ENCODE assay signal across 20 cellular contexts in the genomic region with DNA sequence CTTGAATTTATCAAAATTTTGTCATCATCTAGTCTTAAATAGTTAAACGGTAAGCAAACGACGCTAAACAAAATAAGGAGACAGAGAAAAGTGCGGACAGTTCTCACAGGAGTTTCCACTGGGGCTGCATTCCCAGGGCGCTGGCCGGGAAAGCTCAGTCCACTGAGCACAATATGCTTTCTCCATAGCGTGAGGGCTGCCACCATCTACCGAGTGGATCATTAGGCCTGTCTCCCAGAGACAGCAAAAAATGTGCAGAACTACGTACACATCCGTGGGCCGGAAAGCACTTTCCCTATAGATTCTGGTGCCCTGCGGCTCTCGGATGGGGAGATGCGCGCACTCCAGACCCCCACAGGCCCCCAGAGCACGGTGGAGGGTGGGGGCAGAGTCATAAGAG.
DNase-seq lines count a peak whose midpoint lies in the region; ATAC-seq, FAIRE-seq and TF ChIP-seq lines count a peak whose summit lies in the region.
"Had no signal": no experiment of that assay in that cellular context is flagged by ENCODE, and none has a peak within 500 bp of the region (broad histone marks: within the 10 kb centered on the region; RNA-seq: fewer than 3 reads in every experiment).

No MANE protein-coding gene starts in this region.

- peak overlapping the region; percentile 67 to 82 for H4K8ac ChIP-seq in IMR-90 (ENCODE audit: low read depth in 2 of 2, low read length in 2 of 2)

- H3K9ac ChIP-seq in IMR-90 (ENCODE audit: low read depth, low read length): no peak overlapping the region
- H3K9ac ChIP-seq in fibroblast of lung (ENCODE audit: insufficient read depth, low read length): peak overlapping the region; percentile 5
- H3K9ac ChIP-seq in kidney (ENCODE audit: low read length in 2 of 2): no peak overlapping the region

- H4K20me1 ChIP-seq in IMR-90 (ENCODE audit: insufficient read depth, low read length): no peaks in the 10 kb centered on the region
- H4K20me1 ChIP-seq in fibroblast of lung (ENCODE audit: control insufficient read depth, extremely low read depth, insufficient read depth, low read length): no peaks in the 10 kb centered on the region

- BruUV-seq in IMR-90 (replicated peaks; lab: Mats Ljungman, UMichigan): no TSS peak

- H3K4me1 ChIP-seq in ACC112 (ENCODE audit: control insufficient read depth, insufficient read depth, low read length, unreplicated experiment) (peaks cover 41% of the 10 kb centered on the region), IMR-90 (ENCODE audit: control insufficient read depth, insufficient read depth, low read length) (peaks cover 30% of the 10 kb centered on the region), fibroblast of lung (ENCODE audit: control insufficient read depth, extremely low read depth, insufficient read depth, low read length) (peaks cover 15% of the 10 kb centered on the region), kidney (ENCODE audit: control insufficient read depth in 1 of 2, insufficient read depth in 1 of 2, low read depth in 1 of 2, low read length in 2 of 2) (no peaks in the 10 kb centered on the region)
- H3K4me1 ChIP-seq: gastrocnemius medialis, prostate gland had no signal

- no peaks in the 10 kb centered on the region for H3K36me3 ChIP-seq in ACC112 (ENCODE audit: insufficient read depth, low read length)
- H3K36me3 ChIP-seq in IMR-90 (ENCODE audit: control insufficient read depth, insufficient read depth, low read length): no peaks in the 10 kb centered on the region
- no peaks in the 10 kb centered on the region for H3K36me3 ChIP-seq in fibroblast of lung (ENCODE audit: control insufficient read depth, insufficient read depth, low read length)
- H3K36me3 ChIP-seq in kidney (ENCODE audit: control insufficient read depth in 1 of 2, insufficient read depth in 2 of 2, low read length in 2 of 2): no peaks in the 10 kb centered on the region
- H3K36me3 ChIP-seq: gastrocnemius medialis, prostate gland had no signal

- TF ChIP-seq CTCF in IMR-90 (conservative IDR thresholded peaks at IDR 0.05; ENCODE audit: low read depth, low read length) (no peak), fibroblast of lung (conservative IDR thresholded peaks at IDR 0.05 in 1 of 2, IDR thresholded peaks at IDR 0.05 in 1 of 2; ENCODE audit: low read depth in 1 of 2, low read length in 2 of 2) (no peak), nephron (IDR thresholded peaks at IDR 0.05; ENCODE audit: unreplicated experiment in 3 of 3) (no peak), kidney (IDR thresholded peaks at IDR 0.05; ENCODE audit: borderline replicate concordance, extremely low read depth, insufficient read depth) (no peak), GM13977 (IDR thresholded peaks at IDR 0.05; ENCODE audit: extremely low read depth, insufficient read depth, missing control alignments) (no peak)

- peak overlapping the region; percentile 96 for H2BK120ac ChIP-seq in IMR-90 (ENCODE audit: low read depth, low read length)

- peaks cover 60% of the 10 kb centered on the region for H3K4me1 Mint-ChIP-seq in nephron
- no peaks in the 10 kb centered on the region for H3K4me1 Mint-ChIP-seq in activated CD4-positive, alpha-beta T cell treated with anti-CD3 and anti-CD28 coated beads, Interleukin-2, amount 10 ng/mL, durations not matched to agents 24 days and 14 days
- H3K4me1 Mint-ChIP-seq: activated naive CD8-positive, alpha-beta T cell treated with anti-CD3 and anti-CD28 coated beads for 36 hours; CD4-positive, CD25-positive, alpha-beta regulatory T cell; IgD-negative memory B cell had no signal

- no peak overlapping the region for H2AK9ac ChIP-seq in IMR-90 (replicated peaks; ENCODE audit: low read depth, low read length, poor library complexity)

- no peak overlapping the region for H3K23ac ChIP-seq in IMR-90 (ENCODE audit: low read depth, low read length)

- peaks cover 2% of the 10 kb centered on the region for H3K79me2 ChIP-seq in ACC112 (ENCODE audit: control insufficient read depth, insufficient read depth, low read length, unreplicated experiment)
- no peaks in the 10 kb centered on the region for H3K79me2 ChIP-seq in fibroblast of lung (ENCODE audit: control insufficient read depth, insufficient read depth, low read length)

- H3K4me2 ChIP-seq in IMR-90 (ENCODE audit: low read depth, low read length) (no peak overlapping the region), fibroblast of lung (ENCODE audit: extremely low read depth, insufficient read depth, low read length) (no peak overlapping the region)

- no peak for DNase-seq in IMR-90
- no peak for DNase-seq in fibroblast of lung (ENCODE audit: low read depth in 2 of 2)
- DNase-seq in T-helper 9 cell: no peak
- no peak for DNase-seq in kidney
- DNase-seq in GM13977 (ENCODE audit: low spot score): no peak
- no peak for DNase-seq in activated CD4-positive, alpha-beta T cell treated with anti-CD3 and anti-CD28 coated beads, Interleukin-2, amount 10 ng/mL, durations not matched to agents 24 days and 14 days
- DNase-seq: activated naive CD8-positive, alpha-beta T cell treated with anti-CD3 and anti-CD28 coated beads for 36 hours; CD4-positive, CD25-positive, alpha-beta regulatory T cell; DMS153; gastrocnemius medialis; GDM1; NCI-H1417; NCI-H510A treated with DMSO at 0.1 percent for 48 hours had no signal

- H2AFZ ChIP-seq in ACC112 (ENCODE audit: low read length, unreplicated experiment): peak overlapping the region; percentile 45
- H2AFZ ChIP-seq in IMR-90 (replicated peaks; ENCODE audit: low read length, poor library complexity): peak overlapping the region; percentile 53
- no peak overlapping the region for H2AFZ ChIP-seq in fibroblast of lung (ENCODE audit: low read length)

- peak overlapping the region; percentile 93 for H2AK5ac ChIP-seq in IMR-90 (ENCODE audit: low read depth, low read length)

- POLR2A ChIA-PET in IMR-90 (lab: Charles Lee; ENCODE audit: unreplicated experiment): no interaction called here

- no peaks in the 10 kb centered on the region for H3K9me3 Mint-ChIP-seq in nephron
- H3K9me3 Mint-ChIP-seq in activated CD4-positive, alpha-beta T cell treated with anti-CD3 and anti-CD28 coated beads, Interleukin-2, amount 10 ng/mL, durations not matched to agents 24 days and 14 days: no peaks in the 10 kb centered on the region
- H3K9me3 Mint-ChIP-seq: activated naive CD8-positive, alpha-beta T cell treated with anti-CD3 and anti-CD28 coated beads for 36 hours; brain; CD4-positive, CD25-positive, alpha-beta regulatory T cell; IgD-negative memory B cell; mesothelial cell of epicardium; neural crest cell had no signal

- no peak for ATAC-seq in IMR-90 (ENCODE audit: low read depth)
- ATAC-seq: gastrocnemius medialis had no signal

- H2BK15ac ChIP-seq in IMR-90 (ENCODE audit: low read depth, low read length): peak overlapping the region; percentile 72; the same call in 2 of the 3 replicates

- peak overlapping the region; percentile 64; the same call in 1 of the 2 replicates for H3K56ac ChIP-seq in IMR-90 (ENCODE audit: extremely low read depth, insufficient read depth, low read length)

- H3K27me3 Mint-ChIP-seq in nephron (ENCODE audit: low read depth): peaks cover 6% of the 10 kb centered on the region
- no peaks in the 10 kb centered on the region for H3K27me3 Mint-ChIP-seq in activated CD4-positive, alpha-beta T cell treated with anti-CD3 and anti-CD28 coated beads, Interleukin-2, amount 10 ng/mL, durations not matched to agents 24 days and 14 days
- H3K27me3 Mint-ChIP-seq: activated naive CD8-positive, alpha-beta T cell treated with anti-CD3 and anti-CD28 coated beads for 36 hours; CD4-positive, CD25-positive, alpha-beta regulatory T cell had no signal

- TF ChIP-seq RAD21 in IMR-90 (IDR thresholded peaks at IDR 0.05; ENCODE audit: low read length): no peak

- H3K18ac ChIP-seq in IMR-90 (ENCODE audit: low read depth, low read length): peak overlapping the region; percentile 92

- peak overlapping the region in 2 of 3 experiments; percentile 44 to 73 for H3K27ac Mint-ChIP-seq in nephron
- no peak overlapping the region for H3K27ac Mint-ChIP-seq in activated CD4-positive, alpha-beta T cell treated with anti-CD3 and anti-CD28 coated beads, Interleukin-2, amount 10 ng/mL, durations not matched to agents 24 days and 14 days
- H3K27ac Mint-ChIP-seq: activated naive CD8-positive, alpha-beta T cell treated with anti-CD3 and anti-CD28 coated beads for 36 hours; CD4-positive, CD25-positive, alpha-beta regulatory T cell; IgD-negative memory B cell had no signal

- no peak for TF ChIP-seq POLR2A in IMR-90 (IDR thresholded peaks at IDR 0.05; ENCODE audit: low read depth, low read length)

- no peak overlapping the region for H3K4me3 ChIP-seq in ACC112 (ENCODE audit: low read depth, low read length)
- H3K4me3 ChIP-seq in IMR-90 (ENCODE audit: insufficient read depth, low read depth, low read length): no peak overlapping the region
- H3K4me3 ChIP-seq in fibroblast of lung (replicated peaks in 1 of 4; ENCODE audit: control extremely low read depth in 1 of 4, insufficient read depth in 1 of 4, low read depth in 3 of 4, low read length in 4 of 4): no peak overlapping the region
- H3K4me3 ChIP-seq in kidney (ENCODE audit: low read length in 2 of 2): no peak overlapping the region
- H3K4me3 ChIP-seq: gastrocnemius medialis, prostate gland had no signal

- peak overlapping the region; percentile 89 for H4K5ac ChIP-seq in IMR-90 (ENCODE audit: low read depth, low read length)

- peak overlapping the region; percentile 99 for H2BK5ac ChIP-seq in IMR-90 (ENCODE audit: low read depth, low read length, poor library complexity, severe bottlenecking)

- CTCF ChIA-PET in IMR-90 (lab: Yijun Ruan, JAX): interaction anchor here (0.6 kb wide), 1 partner anchor 224 kb away, joined by 4 read pairs; no protein-coding TSS in a partner anchor

- H3K27ac ChIP-seq in ACC112 (ENCODE audit: low read depth, low read length) (peak overlapping the region; percentile 93), IMR-90 (ENCODE audit: insufficient read depth, low read length) (peak overlapping the region; percentile 96), fibroblast of lung (ENCODE audit: insufficient read depth, low read length) (peak overlapping the region; percentile 99), kidney (ENCODE audit: low read depth in 2 of 2, low read length in 2 of 2) (peak overlapping the region in 1 of 2 donors; percentile 41)
- H3K27ac ChIP-seq: gastrocnemius medialis, prostate gland had no signal

- peak overlapping the region; percentile 95 for H3K4ac ChIP-seq in IMR-90 (ENCODE audit: low read depth, low read length)

- H3K9me1 ChIP-seq in IMR-90 (ENCODE audit: insufficient read depth, low read length): peaks cover 9% of the 10 kb centered on the region

- dilution Hi-C loops in IMR-90 (cut with HindIII; ENCODE audit: low sequenced_read_pairs, unreplicated experiment): no loop called here

- FAIRE-seq in kidney (lab: Jason Lieb, UNC): no peak

- H2BK20ac ChIP-seq in IMR-90 (ENCODE audit: low read depth, low read length): peak overlapping the region; percentile 98

- H3K27me3 ChIP-seq in ACC112 (ENCODE audit: insufficient read depth, low read length) (no peaks in the 10 kb centered on the region), IMR-90 (ENCODE audit: control insufficient read depth, insufficient read depth, low read length) (no peaks in the 10 kb centered on the region), fibroblast of lung (ENCODE audit: control insufficient read depth, insufficient read depth, low read length) (no peaks in the 10 kb centered on the region)

- H4K91ac ChIP-seq in IMR-90 (ENCODE audit: insufficient read depth, low read depth, low read length): peak overlapping the region; percentile 82

- H3K36me3 Mint-ChIP-seq in nephron (ENCODE audit: low read depth): no peaks in the 10 kb centered on the region
- H3K36me3 Mint-ChIP-seq in activated CD4-positive, alpha-beta T cell treated with anti-CD3 and anti-CD28 coated beads, Interleukin-2, amount 10 ng/mL, durations not matched to agents 24 days and 14 days (ENCODE audit: low read depth): no peaks in the 10 kb centered on the region
- H3K36me3 Mint-ChIP-seq: activated naive CD8-positive, alpha-beta T cell treated with anti-CD3 and anti-CD28 coated beads for 36 hours; brain; CD4-positive, CD25-positive, alpha-beta regulatory T cell; mesothelial cell of epicardium had no signal

- H3K79me1 ChIP-seq in IMR-90 (ENCODE audit: low read depth in 1 of 2, low read length in 2 of 2): peaks cover 20 to 55% of the 10 kb centered on the region in 2 experiments

- in situ Hi-C loops in IMR-90 (cut with MboI; ENCODE audit: low sequenced_read_pairs): no loop called here
- in situ Hi-C loops in GM13977 (cut with MboI; ENCODE audit: low pct_unique_long_range_greater_than_20kb, low sequenced_read_pairs, unreplicated experiment): no loop called here

- H3K9me3 ChIP-seq in IMR-90 (ENCODE audit: control insufficient read depth, insufficient read depth, low read length) (no peaks in the 10 kb centered on the region), fibroblast of lung (ENCODE audit: control insufficient read depth, insufficient read depth, low read depth, low read length) (no peaks in the 10 kb centered on the region), kidney (ENCODE audit: control insufficient read depth in 1 of 2, low read length in 2 of 2) (no peaks in the 10 kb centered on the region)
- H3K9me3 ChIP-seq: gastrocnemius medialis, prostate gland had no signal

- intact Hi-C loops in IMR-90 (cut with micrococcal nuclease): loop anchor here (1.0 to 5.0 kb wide), 3 partner anchors 46 to 211 kb away; no protein-coding TSS in a partner anchor
- intact Hi-C loops in kidney (cut with DNase I): no loop called here
- intact Hi-C loops in activated CD4-positive, alpha-beta T cell treated with anti-CD3 and anti-CD28 coated beads, Interleukin-2, amount 10 ng/mL, durations not matched to agents 24 days and 14 days (cut with micrococcal nuclease): no loop called here

- H3K14ac ChIP-seq in IMR-90 (replicated peaks; ENCODE audit: low read depth, low read length): peak overlapping the region; percentile 84

- WGBS in IMR-90 (ENCODE audit: extremely low coverage in 2 of 2, insufficient read length in 1 of 2), 2 experiments: 85% methylated on average over 5 of the region's 16 CpGs; no CpG with 5 or more reads in 1 of the 2 experiments

- no peak overlapping the region for H3K4me3 Mint-ChIP-seq in nephron
- no peak overlapping the region for H3K4me3 Mint-ChIP-seq in activated CD4-positive, alpha-beta T cell treated with anti-CD3 and anti-CD28 coated beads, Interleukin-2, amount 10 ng/mL, durations not matched to agents 24 days and 14 days
- H3K4me3 Mint-ChIP-seq: activated naive CD8-positive, alpha-beta T cell treated with anti-CD3 and anti-CD28 coated beads for 36 hours; brain; CD4-positive, CD25-positive, alpha-beta regulatory T cell; mesothelial cell of epicardium; neural crest cell had no signal
